In the genomic region with DNA sequence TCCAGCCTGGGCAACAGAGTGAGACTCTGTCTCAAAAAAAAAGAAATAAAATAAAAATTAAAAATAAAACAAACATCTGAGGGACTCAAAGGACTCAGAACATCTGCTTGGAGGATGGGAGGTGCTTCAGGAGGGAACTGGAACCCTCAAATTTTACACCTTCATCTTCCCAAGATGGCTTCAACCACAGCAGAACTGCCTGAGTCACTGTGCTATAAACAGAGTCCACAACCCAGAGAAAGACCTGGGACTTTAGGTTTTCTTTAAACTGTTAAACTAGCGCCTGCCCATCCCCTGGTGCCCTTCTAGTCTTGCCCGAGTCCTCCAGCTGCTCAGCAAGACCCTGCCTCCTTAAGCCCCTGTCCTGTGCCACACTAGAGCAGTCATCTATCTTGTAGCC, we compare ENCODE assay signal across 13 cellular contexts. TPM values are rescaled to one million over a fixed set of nuclear protein-coding genes. Genes with fewer than 3 reads are reported as not detected.
DNase-seq lines count a peak whose midpoint lies in the region; ATAC-seq, FAIRE-seq and TF ChIP-seq lines count a peak whose summit lies in the region.
"Had no signal": no experiment of that assay in that cellular context is flagged by ENCODE, and none has a peak within 500 bp of the region (broad histone marks: within the 10 kb centered on the region; RNA-seq: fewer than 3 reads in every experiment).

No MANE protein-coding gene starts in this region.

- H3K79me2 ChIP-seq in OCI-LY7 (ENCODE audit: insufficient read depth, low read depth, low read length) (no peaks in the 10 kb centered on the region), GM12878 (ENCODE audit: control insufficient read depth, insufficient read depth, low read length) (no peaks in the 10 kb centered on the region)

- H3K27ac ChIP-seq in OCI-LY7 (ENCODE audit: low read depth, low read length, poor library complexity, severe bottlenecking) (peak overlapping the region; percentile 54), GM12878 (ENCODE audit: control insufficient read depth, insufficient read depth) (peak overlapping the region; percentile 55)
- H3K27ac ChIP-seq: breast epithelium, gastrocnemius medialis had no signal

- TF ChIP-seq CTCF in OCI-LY7 (conservative IDR thresholded peaks at IDR 0.05; ENCODE audit: low read length) (no peak), GM12878 (IDR thresholded peaks at IDR 0.05 in 2 of 3, conservative IDR thresholded peaks at IDR 0.05 in 1 of 3; ENCODE audit: control insufficient read depth in 2 of 3, extremely low read depth in 1 of 3, insufficient read depth in 1 of 3, low read depth in 3 of 3, low read length in 3 of 3) (no peak)

- intact Hi-C loops in OCI-LY7 (cut with micrococcal nuclease; ENCODE audit: unreplicated experiment) (loop anchor here (5.0 kb wide), 2 partner anchors 41 to 194 kb away; a partner anchor contains a TSS), GM12878 (cut with micrococcal nuclease; ENCODE audit: unreplicated experiment) (no loop called here)

- RAD21 ChIA-PET in GM12878 (lab: Charles Lee; ENCODE audit: unreplicated experiment) = interaction anchor here (0.8 to 2.0 kb wide), 2 partner anchors 37 to 39 kb away, joined by 3 to 4 read pairs; no protein-coding TSS in a partner anchor

- POLR2A ChIA-PET in OCI-LY7 (lab: Charles Lee) (interaction anchor here (0.7 kb wide), 1 partner anchor 15 kb away, joined by 3 read pairs; no protein-coding TSS in a partner anchor), GM12878 (lab: Charles Lee) (interaction anchor here (1.2 to 1.3 kb wide), 2 partner anchors 15 to 41 kb away, joined by 4 read pairs; a partner anchor contains a TSS)

- H3K9me3 ChIP-seq in OCI-LY7 (ENCODE audit: low read length) = no peaks in the 10 kb centered on the region
- H3K9me3 ChIP-seq in GM12878 (replicated peaks; ENCODE audit: control insufficient read depth, insufficient read depth, low read length) = no peaks in the 10 kb centered on the region
- H3K9me3 ChIP-seq: breast epithelium, gastrocnemius medialis had no signal

- CTCF ChIA-PET in OCI-LY7 (lab: Charles Lee; ENCODE audit: unreplicated experiment) (interaction anchor here (0.5 kb wide), 1 partner anchor 125 kb away, joined by 10 read pairs; no protein-coding TSS in a partner anchor), GM12878 (lab: Yijun Ruan, JAX) (interaction anchor here (0.6 to 2.5 kb wide), 4 partner anchors 12 to 29 kb away, joined by 3 to 19 read pairs (median 4); no protein-coding TSS in a partner anchor)

- ATAC-seq in GM12878 = peak; percentile 66
- ATAC-seq in GM21723 (IDR thresholded peaks at IDR 0.05; ENCODE audit: unreplicated experiment) = no peak
- ATAC-seq: gastrocnemius medialis had no signal

- WGBS in GM12878 (ENCODE audit: insufficient coverage, insufficient replicate concordance, low lambda C conversion rate, missing lambda C conversion rate) = 94% methylated on average over 2 of the region's 2 CpGs

- no peaks in the 10 kb centered on the region for H3K9me2 ChIP-seq in OCI-LY7 (ENCODE audit: insufficient read depth, low read length)

- H3K4me2 ChIP-seq in OCI-LY7 (ENCODE audit: low read length) (peak overlapping the region; percentile 65), GM12878 (ENCODE audit: control insufficient read depth, insufficient read depth) (peak overlapping the region; percentile 26; the same call in 1 of the 2 replicates)

- no peak for TF ChIP-seq RAD21 in GM12878 (IDR thresholded peaks at IDR 0.05; ENCODE audit: insufficient read depth, low read depth, low read length)

- in situ Hi-C loops in GM12878 (cut with MboI) = no loop called here

- H3K36me3 ChIP-seq in OCI-LY7 (ENCODE audit: insufficient read depth, low read length) (0 out of 2 replicates have a peak, but pooled peaks cover 3% of the 10 kb centered on the region), GM12878 (ENCODE audit: control insufficient read depth in 2 of 2, insufficient read depth in 2 of 2, low read length in 1 of 2) (peaks cover 6 to 10% of the 10 kb centered on the region in 2 experiments; a peak in 3 of 4 replicates)
- H3K36me3 ChIP-seq: breast epithelium, gastrocnemius medialis had no signal

- H3K9ac ChIP-seq in GM12878 (ENCODE audit: control insufficient read depth, insufficient read depth, low read length) = no peak overlapping the region; the same call in 1 of the 2 replicates

- H4K20me1 ChIP-seq in OCI-LY7 (ENCODE audit: insufficient read depth, low read length) = no peaks in the 10 kb centered on the region
- no peaks in the 10 kb centered on the region for H4K20me1 ChIP-seq in GM12878 (ENCODE audit: control insufficient read depth, insufficient read depth)

- H3K4me1 ChIP-seq in OCI-LY7 (ENCODE audit: insufficient read depth, low read length, poor library complexity, severe bottlenecking) (peaks cover 33% of the 10 kb centered on the region), GM12878 (ENCODE audit: control insufficient read depth, insufficient read depth, low read length) (peaks cover 24% of the 10 kb centered on the region)
- H3K4me1 ChIP-seq: breast epithelium, gastrocnemius medialis had no signal

- TF ChIP-seq POLR2A in GM12878 (IDR thresholded peaks at IDR 0.05; ENCODE audit: low read depth, low read length) (no peak), GM12892 (IDR thresholded peaks at IDR 0.05; ENCODE audit: low read depth, low read length) (no peak)

- SMC1A ChIA-PET in GM12878 (lab: Charles Lee; ENCODE audit: uncharacterized antibody, unreplicated experiment) = interaction anchor here (1.0 to 3.8 kb wide), 3 partner anchors 12 to 39 kb away, joined by 3 to 19 read pairs (median 12); no protein-coding TSS in a partner anchor

- H3K4me3 ChIP-seq in OCI-LY7 (ENCODE audit: low read depth, low read length, poor library complexity, severe bottlenecking) (peak overlapping the region; percentile 17), GM12878 (no peak overlapping the region)
- H3K4me3 ChIP-seq: breast epithelium, gastrocnemius medialis had no signal

- no peaks in the 10 kb centered on the region for H3K27me3 ChIP-seq in GM12878 (replicated peaks in 1 of 2; ENCODE audit: control insufficient read depth in 2 of 2, insufficient read depth in 2 of 2, low read length in 1 of 2)
- H3K27me3 ChIP-seq: breast epithelium, gastrocnemius medialis had no signal

- H2AFZ ChIP-seq in OCI-LY7 (ENCODE audit: low read length) (peak overlapping the region; percentile 64), GM12878 (ENCODE audit: control insufficient read depth, low read depth, low read length) (peak overlapping the region; percentile 3; the same call in 1 of the 2 replicates)

- no TSS peak for BruUV-seq in OCI-LY7 (replicated peaks; lab: Mats Ljungman, UMichigan)
- no TSS peak for BruUV-seq in GM12878 (replicated peaks; lab: Mats Ljungman, UMichigan)

- FAIRE-seq in GM12878 (lab: Jason Lieb, UNC) = no peak
- FAIRE-seq in GM12892 (lab: Jason Lieb, UNC) = no peak

- DNase-seq in stimulated activated CD4-positive, alpha-beta T cell treated with anti-CD3 and anti-CD28 coated beads, Interleukin-4, amount 100 ng/mL, for 24 hours = peak; percentile 27
- no peak for DNase-seq in stimulated activated CD4-positive, alpha-beta T cell treated with anti-CD3 and anti-CD28 coated beads, Interleukin-12 subunit alpha, Interleukin-12 subunit beta, amount 100 ng/mL, for 4 hours
- DNase-seq in OCI-LY7 (ENCODE audit: low spot score) = peak; percentile 23
- no peak for DNase-seq in GM12878 (ENCODE audit: low read depth, low spot score)
- DNase-seq in GM12892 (ENCODE audit: insufficient read length) = no peak
- DNase-seq in T1000 (lab: John Stamatoyannopoulos, UW) = no peak
- no peak for DNase-seq in NCI-H510A (lab: John Stamatoyannopoulos, UW)
- DNase-seq: DMS79 treated with DMSO at 0.1 percent for 48 hours, gastrocnemius medialis, NCI-H1417 treated with DMSO at 0.1 percent for 48 hours, NCI-H510A treated with DMSO at 0.1 percent for 48 hours had no signal

- no peak; a peak in 1 of 4 replicates for TF ChIP-seq EP300 in GM12878 (IDR thresholded peaks at IDR 0.05; ENCODE audit: borderline replicate concordance in 1 of 2, control insufficient read depth in 1 of 2, low read depth in 2 of 2, low read length in 2 of 2)

TF ChIP-seq in GM12878, 131 proteins besides CTCF, POLR2A, EP300 and RAD21:
- TF ChIP-seq CHD1 (IDR thresholded peaks at IDR 0.05; ENCODE audit: low read depth, low read length) = 0 out of 2 replicates have a peak, but pooled peaks have one; percentile 47
- no peak for TF ChIP-seq JUNB (IDR thresholded peaks at IDR 0.05)
- TF ChIP-seq YY1 (IDR thresholded peaks at IDR 0.05; ENCODE audit: low read depth, low read length) = 0 out of 2 replicates have a peak, but pooled peaks have one; percentile 8
- peak; percentile 45; the same call in 1 of the 2 replicates for TF ChIP-seq RUNX3 (IDR thresholded peaks at IDR 0.05; ENCODE audit: low read length)
- TF ChIP-seq SPI1 (IDR thresholded peaks at IDR 0.05; ENCODE audit: borderline replicate concordance, insufficient read depth, low read depth, low read length) = peak; percentile 76; the same call in 1 of the 2 replicates
- TF ChIP-seq MEF2A (IDR thresholded peaks at IDR 0.05; ENCODE audit: insufficient read depth, low read depth, low read length) = 0 out of 2 replicates have a peak, but pooled peaks have one; percentile 39
TF ChIP-seq in GM12878: peak in this region for 5.

RNA-seq across cellular contexts. Expression of a gene that starts 40.8 kb away (rescaled TPM):
- total RNA-seq in OCI-LY7 (2014; rRNA removed; shearing (Covaris generic)) = 16.9 and 22.5 TPM in 2 replicates
- total RNA-seq in OCI-LY7 (2022) (45.2 and 48.8 TPM in 2 replicates), GM12878 (2014; rRNA removed) (97.4 and 102 TPM in 2 replicates), GM12878 (2014; rRNA removed; fragmentation: Illumina TruSeq; extraction: Trizol) (124 and 131 TPM in 2 replicates), GM12878 (2021) (114 and 128 TPM in 2 replicates)
- total RNA-seq in GM12878 (2013; cell fraction: nucleolus; rRNA removed) = 17.2 and 20.2 TPM in 2 replicates
- polyA plus RNA-seq in GM12878 (2011; ENCODE audit: low read depth) = 113 TPM
- polyA plus RNA-seq in GM12878 (2011; rRNA removed) (186 and 284 TPM in 2 replicates), GM12878 (2014; fragmentation: Illumina TruSeq; extraction: Trizol) (193 and 226 TPM in 2 replicates), GM12878 (2014; fragmentation: Nextera tagmentation; extraction: Ambion mirVana) (100 to 1,000 TPM in 1 of 2 experiments, 10 to 100 TPM in 1; 72.8 to 134 TPM), GM12878 (2014; rRNA removed) (134 and 157 TPM in 2 replicates), GM12878 (2016; fragmentation: Nextera tagmentation; extraction: Ambion mirVana) (100 to 1,000 TPM; 116 to 123 TPM)
- 71.0 and 87.2 TPM in 2 replicates for polyA plus RNA-seq in GM12878 (2011; cell fraction: cytosol; rRNA removed)
- polyA plus RNA-seq in GM12878 (2011; cell fraction: nucleus; rRNA removed) = 39.4 and 46.2 TPM in 2 replicates
- 162 and 180 TPM in 2 replicates for polyA plus RNA-seq in GM12878 (2012)
- 38.0 and 39.4 TPM in 2 replicates for polyA minus RNA-seq in GM12878 (2011; rRNA and poly(A)+ RNA removed)
- polyA minus RNA-seq in GM12878 (2011; cell fraction: cytosol; rRNA and poly(A)+ RNA removed) = 34.1 and 34.9 TPM in 2 replicates
- polyA minus RNA-seq in GM12878 (2011; cell fraction: nucleus; rRNA and poly(A)+ RNA removed) = 8.6 and 10.7 TPM in 2 replicates
- polyA plus RNA-seq in GM12892 (2012; ENCODE audit: missing spikeins) = 313 TPM

Comparison
In these comparisons a context has a peak if more than half of its experiments do, and no peak if none do; other contexts are left out.
1. DNase-seq: peak in stimulated activated CD4-positive, alpha-beta T cell treated with anti-CD3 and anti-CD28 coated beads, Interleukin-4, amount 100 ng/mL, for 24 hours (single experiment) and OCI-LY7 (single experiment); none in stimulated activated CD4-positive, alpha-beta T cell treated with anti-CD3 and anti-CD28 coated beads, Interleukin-12 subunit alpha, Interleukin-12 subunit beta, amount 100 ng/mL, for 4 hours (single experiment), GM12878 (single experiment), GM12892 (single experiment), T1000 (single experiment) and NCI-H510A (single experiment).